8 cellular contexts compared by ENCODE assay signal in genomic region chr1:93179886-93180722, GRCh38. TPM values are rescaled to one million over a fixed set of nuclear protein-coding genes. Genes with fewer than 3 reads are reported as not detected.
DNase-seq lines count a peak whose midpoint lies in the region; ATAC-seq and TF ChIP-seq lines count a peak whose summit lies in the region.

Gene TMED5, minus strand, starts transcription at chr1:93180413. Its CDS starts 171 bp downstream, at chr1:93180242.

- under 1% methylated on average over 78 of the region's 78 CpGs for WGBS in liver

- peak; percentile 90 to 96 (median 94) for DNase-seq in CD8-positive, alpha-beta T cell
- DNase-seq in HK-2 (ENCODE audit: unreplicated experiment): peak; percentile 98
- DNase-seq in NCI-H82 treated with DMSO at 0.1 percent for 48 hours (lab: John Stamatoyannopoulos, UW; ENCODE audit: unreplicated experiment): peak; percentile 95
- DNase-seq in activated CD4-positive, alpha-beta memory T cell treated with anti-CD3 and anti-CD28 coated beads for 36 hours: peak; percentile 98
- peak; percentile 87 to 99 (median 96) for DNase-seq in dorsolateral prefrontal cortex
- peak; percentile 95 for DNase-seq in stimulated activated CD4-positive, alpha-beta T cell treated with anti-CD3 and anti-CD28 coated beads, Interleukin-4, amount 100 ng/mL, for 24 hours

- H3K27ac ChIP-seq in CD8-positive, alpha-beta T cell (ENCODE audit: low read depth, low read length): peak within 1 kb of the TSS; percentile 83
- H3K27ac ChIP-seq in dorsolateral prefrontal cortex (peak within 1 kb of the TSS; percentile 73 to 100 (median 97)), liver (ENCODE audit: low read depth in 1 of 2, low read length in 2 of 2) (peak within 1 kb of the TSS; percentile 99 to 100)

- H3K4me3 Mint-ChIP-seq in CD8-positive, alpha-beta T cell: peak within 1 kb of the TSS; percentile 91
- H3K4me3 Mint-ChIP-seq in activated CD4-positive, alpha-beta memory T cell treated with anti-CD3 and anti-CD28 coated beads for 36 hours: peak within 1 kb of the TSS; percentile 88

- H3K9me3 ChIP-seq in CD8-positive, alpha-beta T cell (ENCODE audit: low read length): no peaks in the 10 kb centered on the region
- no peaks in the 10 kb centered on the region for H3K9me3 ChIP-seq in liver (ENCODE audit: control insufficient read depth in 4 of 4, low read length in 3 of 4)

- CTCF ChIA-PET in CD8-positive, alpha-beta T cell (lab: Charles Lee): no interaction called here
- CTCF ChIA-PET in activated CD4-positive, alpha-beta memory T cell treated with anti-CD3 and anti-CD28 coated beads for 36 hours (lab: Charles Lee): no interaction called here

- ATAC-seq in CD8-positive, alpha-beta T cell: peak; percentile 81
- ATAC-seq in GM19452 (IDR thresholded peaks at IDR 0.05; ENCODE audit: unreplicated experiment): peak; percentile 76

- H3K4me3 ChIP-seq in CD8-positive, alpha-beta T cell (ENCODE audit: low read depth, low read length): peak within 1 kb of the TSS; percentile 75
- H3K4me3 ChIP-seq in dorsolateral prefrontal cortex (peak within 1 kb of the TSS; percentile 50 to 99 (median 90)), liver (ENCODE audit: low read depth in 1 of 3, low read length in 3 of 3) (peak within 1 kb of the TSS; percentile 94 to 99 (median 95))

- TF ChIP-seq RAD21 in liver (IDR thresholded peaks at IDR 0.05): peak in 1 of 2 donors; percentile 13

- no peaks in the 10 kb centered on the region for H3K9me3 Mint-ChIP-seq in CD8-positive, alpha-beta T cell
- no peaks in the 10 kb centered on the region for H3K9me3 Mint-ChIP-seq in activated CD4-positive, alpha-beta memory T cell treated with anti-CD3 and anti-CD28 coated beads for 36 hours

- H3K27me3 Mint-ChIP-seq in CD8-positive, alpha-beta T cell (ENCODE audit: low read depth): no peaks in the 10 kb centered on the region
- no peaks in the 10 kb centered on the region for H3K27me3 Mint-ChIP-seq in activated CD4-positive, alpha-beta memory T cell treated with anti-CD3 and anti-CD28 coated beads for 36 hours

- no peaks in the 10 kb centered on the region for H3K27me3 ChIP-seq in CD8-positive, alpha-beta T cell (ENCODE audit: insufficient read depth, low read length)
- H3K27me3 ChIP-seq in dorsolateral prefrontal cortex (no peaks in the 10 kb centered on the region), liver (ENCODE audit: control insufficient read depth in 4 of 4, insufficient read depth in 4 of 4, low read length in 3 of 4) (no peaks in the 10 kb centered on the region)

- peak within 1 kb of the TSS; percentile 99 for H3K9ac ChIP-seq in liver (ENCODE audit: low read depth in 1 of 2, low read length in 2 of 2)

- intact Hi-C loops in CD8-positive, alpha-beta T cell (cut with DNase I, micrococcal nuclease): loop anchor here (1.0 to 10.0 kb wide), 21 partner anchors 37 to 1237 kb away; partner anchors contain the start of genes DNTTIP2 (in 2 of the 2), GCLM (in 2 of the 2), MTF2 (in 2 of the 2) and ABCD3 (in 1 of the 2)
- intact Hi-C loops in activated CD4-positive, alpha-beta memory T cell treated with anti-CD3 and anti-CD28 coated beads for 36 hours (cut with micrococcal nuclease): loop anchor here (1.0 to 10.0 kb wide), 12 partner anchors 9 to 695 kb away; partner anchors contain the start of genes DIPK1A, DNTTIP2, DR1 and MTF2
- intact Hi-C loops in dorsolateral prefrontal cortex (cut with DNase I): loop anchor here (1.0 to 10.0 kb wide), 4 partner anchors 101 to 665 kb away; partner anchors contain the start of genes MTF2 (in 2 of the 2) and DR1 (in 1 of the 2)

- no peaks in the 10 kb centered on the region for H3K36me3 ChIP-seq in CD8-positive, alpha-beta T cell (ENCODE audit: insufficient read depth, low read length)
- H3K36me3 ChIP-seq in liver (ENCODE audit: control insufficient read depth in 4 of 4, insufficient read depth in 3 of 4, low read depth in 1 of 4, low read length in 3 of 4): peaks cover 0 to 6% (median 0%) of the 10 kb centered on the region in 4 donors

- peak; percentile 32 for TF ChIP-seq CTCF in CD8-positive, alpha-beta T cell (IDR thresholded peaks at IDR 0.05)
- TF ChIP-seq CTCF in dorsolateral prefrontal cortex (IDR thresholded peaks at IDR 0.05 in 54 of 56, conservative IDR thresholded peaks at IDR 0.05 in 2 of 56; ENCODE audit: low read depth in 1 of 56, partially characterized antibody in 56 of 56) (peak in 49 of 56 donors; percentile 4 to 68 (median 41)), liver (IDR thresholded peaks at IDR 0.05; ENCODE audit: low read depth, low read length, missing input control) (peak; percentile 13)

- peak within 1 kb of the TSS; percentile 97 for H3K27ac Mint-ChIP-seq in CD8-positive, alpha-beta T cell
- peak within 1 kb of the TSS; percentile 97 for H3K27ac Mint-ChIP-seq in activated CD4-positive, alpha-beta memory T cell treated with anti-CD3 and anti-CD28 coated beads for 36 hours

- H3K4me1 Mint-ChIP-seq in CD8-positive, alpha-beta T cell (ENCODE audit: low read depth): peaks cover 49% of the 10 kb centered on the region
- H3K4me1 Mint-ChIP-seq in activated CD4-positive, alpha-beta memory T cell treated with anti-CD3 and anti-CD28 coated beads for 36 hours (ENCODE audit: low read depth): peaks cover 57% of the 10 kb centered on the region

- POLR2A ChIA-PET in CD8-positive, alpha-beta T cell (lab: Charles Lee): interaction anchor here (1.0 to 3.0 kb wide), 2 partner anchors 101 to 199 kb away, joined by 3 to 22 read pairs; partner anchors contain the start of gene MTF2
- POLR2A ChIA-PET in activated CD4-positive, alpha-beta memory T cell treated with anti-CD3 and anti-CD28 coated beads for 36 hours (lab: Charles Lee): interaction anchor here (1.0 to 1.6 kb wide), 2 partner anchors 9 to 16 kb away, joined by 3 to 4 read pairs; no protein-coding TSS in a partner anchor

- peaks cover 24% of the 10 kb centered on the region for H3K36me3 Mint-ChIP-seq in CD8-positive, alpha-beta T cell
- peaks cover 28% of the 10 kb centered on the region for H3K36me3 Mint-ChIP-seq in activated CD4-positive, alpha-beta memory T cell treated with anti-CD3 and anti-CD28 coated beads for 36 hours

- peaks cover 33% of the 10 kb centered on the region for H3K4me1 ChIP-seq in CD8-positive, alpha-beta T cell (ENCODE audit: insufficient read depth, low read length)
- peaks cover 0 to 23% (median 16%) of the 10 kb centered on the region in 4 donors for H3K4me1 ChIP-seq in liver (ENCODE audit: control insufficient read depth in 4 of 4, insufficient read depth in 4 of 4, low read length in 3 of 4)

TF ChIP-seq in liver, 16 proteins besides CTCF, POLR2A, EP300 and RAD21 (continues in another document):
- TF ChIP-seq RXRA (IDR thresholded peaks at IDR 0.05) (peak in 1 of 2 donors; percentile 27), NR2F2 (IDR thresholded peaks at IDR 0.05) (peak; percentile 34), FOXA1 (IDR thresholded peaks at IDR 0.05) (peak; percentile 5), MAX (IDR thresholded peaks at IDR 0.05) (peak; percentile 36), HNF4A (conservative IDR thresholded peaks at IDR 0.05) (peak in 1 of 2 donors; percentile 27), SP1 (IDR thresholded peaks at IDR 0.05) (peak; percentile 79), YY1 (IDR thresholded peaks at IDR 0.05) (peak; percentile 75), HNF4G (IDR thresholded peaks at IDR 0.05) (no peak), FOXA2 (IDR thresholded peaks at IDR 0.05) (no peak), GABPA (IDR thresholded peaks at IDR 0.05 in 1 of 2, conservative IDR thresholded peaks at IDR 0.05 in 1 of 2) (peak in 1 of 2 donors; percentile 58), EGR1 (IDR thresholded peaks at IDR 0.05; ENCODE audit: low read depth in 2 of 2) (peak in 1 of 2 donors; percentile 15), TAF1 (conservative IDR thresholded peaks at IDR 0.05) (peak; percentile 88), REST (IDR thresholded peaks at IDR 0.05) (peak; percentile 79), JUND (IDR thresholded peaks at IDR 0.05) (no peak), ATF3 (IDR thresholded peaks at IDR 0.05) (no peak)

RNA-seq across cellular contexts. Expression of gene TMED5, which starts in this region (rescaled TPM):
- total RNA-seq in CD8-positive, alpha-beta T cell: 10 to 100 TPM; 38.3 to 38.8 TPM
- 10 to 100 TPM; 47.0 to 49.2 TPM for total RNA-seq in activated CD4-positive, alpha-beta memory T cell treated with anti-CD3 and anti-CD28 coated beads for 36 hours
- total RNA-seq in dorsolateral prefrontal cortex (10 to 100 TPM; 21.5 to 56.2 (median 36.2) TPM), liver (100 to 1,000 TPM in 1 of 2 donors, 10 to 100 TPM in 1; 89.8 to 121 TPM)
- 10 to 100 TPM; 72.9 to 81.6 TPM for polyA plus RNA-seq in liver

Comparison
In these comparisons a context has a peak if more than half of its experiments do, and no peak if none do; other contexts are left out.
1. Peak in every context shown above with its lines: DNase-seq, ATAC-seq, H3K4me3 ChIP-seq and H3K27ac ChIP-seq.